Comparison of ENCODE assay signal across 24 cellular contexts in genomic region chr19:8491574-8491973, GRCh38. TPM values are rescaled to one million over a fixed set of nuclear protein-coding genes. Genes with fewer than 3 reads are reported as not detected.
DNase-seq lines count a peak whose midpoint lies in the region; ATAC-seq and TF ChIP-seq lines count a peak whose summit lies in the region.
"Had no signal": no experiment of that assay in that cellular context is flagged by ENCODE, and none has a peak within 500 bp of the region (broad histone marks: within the 10 kb centered on the region; RNA-seq: fewer than 3 reads in every experiment).

No MANE protein-coding gene starts in this region.

- 88 to 93% methylated on average over 5 to 6 of the region's 6 CpGs for WGBS in endodermal cell (ENCODE audit: insufficient coverage in 1 of 2, insufficient read length in 1 of 2), 2 experiments
- 71 to 77% (median 74%) methylated on average over 6 of the region's 6 CpGs for WGBS in spleen, 5 donors

- H3K4me1 ChIP-seq in Karpas-422 (ENCODE audit: low read length): no peaks in the 10 kb centered on the region
- H3K4me1 ChIP-seq in endodermal cell (ENCODE audit: control insufficient read depth, insufficient read depth, low read length): no peaks in the 10 kb centered on the region
- H3K4me1 ChIP-seq in spleen: peaks cover 5 to 91% (median 37%) of the 10 kb centered on the region in 6 donors
- H3K4me1 ChIP-seq: HAP-1, prostate gland, testis had no signal

- H2AFZ ChIP-seq in Karpas-422 (ENCODE audit: low read length): no peak overlapping the region

- H3K36me3 ChIP-seq in Karpas-422 (ENCODE audit: insufficient read depth, low read length): no peaks in the 10 kb centered on the region
- H3K36me3 ChIP-seq in endodermal cell (ENCODE audit: control insufficient read depth, insufficient read depth, low read length): peaks cover 33% of the 10 kb centered on the region
- H3K36me3 ChIP-seq in spleen: peaks cover 0 to 70% (median 33%) of the 10 kb centered on the region in 6 donors

- no peak overlapping the region for H3K27ac Mint-ChIP-seq in endodermal cell

- H3K4me3 ChIP-seq in Karpas-422 (ENCODE audit: low read length) (no peak overlapping the region), endodermal cell (ENCODE audit: low read length) (no peak overlapping the region), spleen (no peak overlapping the region)
- H3K4me3 ChIP-seq: HAP-1, prostate gland, testis had no signal

- no peak overlapping the region for H3K27ac ChIP-seq in Karpas-422 (ENCODE audit: low read length)
- H3K27ac ChIP-seq in endodermal cell (ENCODE audit: low read depth, low read length): no peak overlapping the region
- H3K27ac ChIP-seq in spleen: peak overlapping the region in 3 of 8 donors; percentile 88 to 95 (median 89)
- H3K27ac ChIP-seq: testis had no signal

- no peaks in the 10 kb centered on the region for H3K9me2 ChIP-seq in Karpas-422 (replicated peaks; ENCODE audit: insufficient read depth, low read length)

- TF ChIP-seq POLR2A in spleen (IDR thresholded peaks at IDR 0.05): no peak

- H3K9me3 ChIP-seq in Karpas-422 (ENCODE audit: low read length) (no peaks in the 10 kb centered on the region), endodermal cell (ENCODE audit: control insufficient read depth, low read length) (no peaks in the 10 kb centered on the region), spleen (no peaks in the 10 kb centered on the region)
- H3K9me3 ChIP-seq: HAP-1, prostate gland, testis had no signal

- H3K4me3 Mint-ChIP-seq in endodermal cell: no peak overlapping the region
- H3K4me3 Mint-ChIP-seq: CD4-positive, alpha-beta T cell; naive B cell had no signal

- H4K20me1 ChIP-seq in Karpas-422 (ENCODE audit: insufficient read depth, low read depth, low read length): no peaks in the 10 kb centered on the region

- no peaks in the 10 kb centered on the region for H3K79me2 ChIP-seq in Karpas-422 (ENCODE audit: low read length)

- H3K4me2 ChIP-seq in Karpas-422 (ENCODE audit: low read depth, low read length, poor library complexity, severe bottlenecking): no peak overlapping the region

- no peaks in the 10 kb centered on the region for H3K9me3 Mint-ChIP-seq in endodermal cell
- H3K9me3 Mint-ChIP-seq: CD4-positive, alpha-beta T cell; naive B cell had no signal

- DNase-seq in DMS53 (lab: John Stamatoyannopoulos, UW): peak; percentile 21
- DNase-seq in DMS53 treated with DMSO at 0.1 percent for 48 hours (lab: John Stamatoyannopoulos, UW; ENCODE audit: unreplicated experiment): no peak
- peak; percentile 51 for DNase-seq in Karpas-422
- peak; percentile 70 for DNase-seq in endodermal cell
- peak; percentile 48 for DNase-seq in spleen
- DNase-seq in SKM-1 (lab: John Stamatoyannopoulos, UW; ENCODE audit: unreplicated experiment): no peak
- DNase-seq in NCI-H187 (lab: John Stamatoyannopoulos, UW): no peak
- DNase-seq: activated CD4-positive, alpha-beta T cell treated with anti-CD3 and anti-CD28 coated beads, Interleukin-2, amount 50 U/mL, for 1 hour; activated naive CD4-positive, alpha-beta T cell; anterior cingulate cortex; CD4-positive, alpha-beta T cell; cerebellar nuclear complex; effector memory CD4-positive, alpha-beta T cell; naive B cell; NCI-H1694; NCI-H345; NK-92 treated with Interleukin-12 subunit alpha and Interleukin-12 subunit beta, amount 100 ng/mL, for 24 hours; SW 1271; testis had no signal

- H3K27me3 ChIP-seq in Karpas-422 (ENCODE audit: low read length) (no peaks in the 10 kb centered on the region), endodermal cell (ENCODE audit: control insufficient read depth, insufficient read depth, low read length, poor library complexity, severe bottlenecking) (no peaks in the 10 kb centered on the region), spleen (replicated peaks in 1 of 7) (no peaks in the 10 kb centered on the region)
- H3K27me3 ChIP-seq: testis had no signal

- no peak for ATAC-seq in HG03460 (IDR thresholded peaks at IDR 0.05; ENCODE audit: unreplicated experiment)

- H3K4me1 Mint-ChIP-seq in endodermal cell: no peaks in the 10 kb centered on the region

- intact Hi-C loops in spleen (cut with DNase I; ENCODE audit: low total_unique reads): no loop called here

- no peaks in the 10 kb centered on the region for H3K27me3 Mint-ChIP-seq in endodermal cell (ENCODE audit: insufficient read depth)
- H3K27me3 Mint-ChIP-seq: CD4-positive, alpha-beta T cell; naive B cell had no signal

- peak; percentile 65 for TF ChIP-seq CTCF in endodermal cell (conservative IDR thresholded peaks at IDR 0.05)
- peak in 4 of 11 experiments; percentile 14 to 41 (median 24) for TF ChIP-seq CTCF in spleen (IDR thresholded peaks at IDR 0.05 in 8 of 11, conservative IDR thresholded peaks at IDR 0.05 in 3 of 11)

- peaks cover 27% of the 10 kb centered on the region for H3K36me3 Mint-ChIP-seq in endodermal cell (ENCODE audit: low read depth)

- H3K9ac ChIP-seq in Karpas-422 (ENCODE audit: low read length) (no peak overlapping the region), endodermal cell (ENCODE audit: extremely low read depth, low read length, poor library complexity, severe bottlenecking) (no peak overlapping the region)

RNA-seq across cellular contexts. Expression of gene PRAM1, which starts 10.9 kb away (rescaled TPM):
- not detected in 2 replicates for total RNA-seq in Karpas-422 (2014; rRNA removed; shearing (Covaris generic); ENCODE audit: low replicate concordance)
- total RNA-seq in endodermal cell: 1 to 10 TPM in 1 of 2 donors, under 1 TPM in 1; 0.40 to 1.9 TPM
- 1.00 TPM for polyA plus RNA-seq in endodermal cell (2013, experiment 1 of 2)
- 0.58 TPM for polyA plus RNA-seq in endodermal cell (2013, experiment 2 of 2)
- total RNA-seq in spleen: 10 to 100 TPM in 6 of 7 donors, 1 to 10 TPM in 1; 7.1 to 36.5 (median 15.1) TPM
- polyA plus RNA-seq in spleen: 10 to 100 TPM in 2 of 3 donors, 1 to 10 TPM in 1; 2.4 to 23.0 (median 22.0) TPM
- total RNA-seq: fibroblast of lung, lung microvascular endothelial cell had no signal
- polyA plus RNA-seq: fibroblast of lung had no signal

RNA-seq across cellular contexts. Expression of gene ZNF414, which starts 22.4 kb away (rescaled TPM):
- 3.8 and 11.8 TPM in 2 replicates for total RNA-seq in Karpas-422 (2014; rRNA removed; shearing (Covaris generic); ENCODE audit: low replicate concordance)
- total RNA-seq in endodermal cell: 10 to 100 TPM; 22.6 to 23.7 TPM
- 20.2 TPM for polyA plus RNA-seq in endodermal cell (2013, experiment 1 of 2)
- 25.0 TPM for polyA plus RNA-seq in endodermal cell (2013, experiment 2 of 2)
- 10 to 100 TPM; 12.0 to 31.0 (median 26.6) TPM for total RNA-seq in spleen
- 10 to 100 TPM; 12.7 to 31.7 (median 15.8) TPM for polyA plus RNA-seq in spleen

RNA-seq across cellular contexts. Expression of gene HNRNPM, which starts 46.8 kb away (rescaled TPM):
- 34.4 and 94.9 TPM in 2 replicates for total RNA-seq in Karpas-422 (2014; rRNA removed; shearing (Covaris generic); ENCODE audit: low replicate concordance)
- total RNA-seq in endodermal cell (100 to 1,000 TPM; 271 to 370 TPM), spleen (100 to 1,000 TPM; 105 to 229 (median 147) TPM)
- polyA plus RNA-seq in endodermal cell (2013, experiment 1 of 2): 198 TPM
- 223 TPM for polyA plus RNA-seq in endodermal cell (2013, experiment 2 of 2)
- polyA plus RNA-seq in spleen: 100 to 1,000 TPM in 1 of 3 donors, 10 to 100 TPM in 2; 77.1 to 153 (median 79.9) TPM

Comparison
In these comparisons a context has a peak if more than half of its experiments do, and no peak if none do; other contexts are left out.
1. DNase-seq: peak in DMS53 (single experiment), Karpas-422 (single experiment), endodermal cell (single experiment) and spleen (single experiment); none in DMS53 treated with DMSO at 0.1 percent for 48 hours (single experiment), SKM-1 (single experiment) and NCI-H187 (0 of 2).